Comparison of ENCODE assay signal across 16 cellular contexts in the genomic region with DNA sequence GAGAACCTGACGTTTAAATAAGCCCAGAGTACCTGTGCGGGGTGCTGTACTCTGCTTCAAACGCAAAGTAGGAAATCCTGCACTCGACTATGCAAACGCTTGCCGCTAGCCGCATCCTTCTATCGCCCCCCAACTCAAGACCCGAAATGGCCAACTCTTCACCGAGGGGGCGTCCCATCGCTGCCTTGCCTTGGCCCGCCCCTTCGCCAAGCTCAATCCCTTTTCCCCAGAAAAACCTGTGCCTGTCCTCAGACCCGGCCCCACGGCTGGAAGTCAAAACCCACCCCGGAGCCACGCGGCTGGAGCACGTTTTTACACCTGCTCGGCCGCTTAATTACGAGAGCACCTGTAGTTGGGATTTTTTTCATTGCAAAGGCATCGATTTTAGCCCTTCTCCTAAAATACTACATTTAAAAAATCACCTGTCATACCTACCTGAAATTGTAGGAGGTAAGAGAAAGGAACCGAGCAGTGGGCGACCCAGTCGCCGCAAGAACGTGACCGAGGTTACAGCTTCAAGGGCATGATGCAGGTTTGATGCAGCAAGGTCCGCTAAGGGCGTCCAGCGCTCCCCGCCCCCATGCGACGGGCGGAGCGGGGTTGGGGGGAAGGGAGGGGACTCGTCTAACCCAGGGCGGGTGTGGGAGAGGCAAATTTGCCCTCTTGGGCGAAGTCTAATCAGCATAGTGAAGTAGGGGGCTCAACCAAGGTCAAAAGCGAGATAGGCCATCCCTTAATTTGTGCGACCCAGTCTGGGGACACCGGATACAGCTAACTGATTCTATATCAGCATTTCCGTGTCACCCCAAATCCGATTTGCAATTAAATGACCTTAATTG. TPM values are rescaled to one million over a fixed set of nuclear protein-coding genes. Genes with fewer than 3 reads are reported as not detected.
DNase-seq lines count a peak whose midpoint lies in the region; ATAC-seq, FAIRE-seq and TF ChIP-seq lines count a peak whose summit lies in the region.
"Had no signal": no experiment of that assay in that cellular context is flagged by ENCODE, and none has a peak within 500 bp of the region (broad histone marks: within the 10 kb centered on the region; RNA-seq: fewer than 3 reads in every experiment).

No MANE protein-coding gene starts in this region.

- H3K27me3 ChIP-seq in keratinocyte (ENCODE audit: control insufficient read depth, extremely low read depth, insufficient read depth, low read length) (peaks cover 19% of the 10 kb centered on the region), suprapubic skin (peaks cover 65% of the 10 kb centered on the region)
- H3K27me3 ChIP-seq: BLaER1 treated with 17β-estradiol and CSF1 and Interleukin-3, amounts not matched to agents 10 nM and 100 nM had no signal

- TF ChIP-seq EP300 in suprapubic skin (IDR thresholded peaks at IDR 0.05): no peak

- no peaks in the 10 kb centered on the region for H3K4me1 Mint-ChIP-seq in activated naive CD4-positive, alpha-beta T cell treated with anti-CD3 and anti-CD28 coated beads, Interleukin-2, amount 10 ng/mL, durations not matched to agents 7 days and 5 days
- H3K4me1 Mint-ChIP-seq in activated T-helper 1 cell treated with anti-CD3 and anti-CD28 coated beads, Interleukin-12 subunit alpha, Interleukin-12 subunit beta, Interleukin-2, Interleukin-4 antibody, amounts not matched to agents 30 ng/mL and 10 ng/mL and 1 ng/mL, durations not matched to agents 14 hours and 24 hours and 36 hours (ENCODE audit: low read depth): no peaks in the 10 kb centered on the region
- H3K4me1 Mint-ChIP-seq: IgD-negative memory B cell had no signal

- H3K4me1 ChIP-seq in keratinocyte (ENCODE audit: control insufficient read depth, extremely low read depth, insufficient read depth, low read length) (peaks cover 19% of the 10 kb centered on the region), suprapubic skin (peaks cover 54% of the 10 kb centered on the region)
- H3K4me1 ChIP-seq: BLaER1 treated with 17β-estradiol and CSF1 and Interleukin-3, amounts not matched to agents 10 nM and 100 nM had no signal

- TF ChIP-seq POLR2A in suprapubic skin (IDR thresholded peaks at IDR 0.05): no peak

- peak overlapping the region; percentile 74 for H3K27ac Mint-ChIP-seq in activated naive CD4-positive, alpha-beta T cell treated with anti-CD3 and anti-CD28 coated beads, Interleukin-2, amount 10 ng/mL, durations not matched to agents 7 days and 5 days
- peak overlapping the region; percentile 71 for H3K27ac Mint-ChIP-seq in activated T-helper 1 cell treated with anti-CD3 and anti-CD28 coated beads, Interleukin-12 subunit alpha, Interleukin-12 subunit beta, Interleukin-2, Interleukin-4 antibody, amounts not matched to agents 30 ng/mL and 10 ng/mL and 1 ng/mL, durations not matched to agents 14 hours and 24 hours and 36 hours
- H3K27ac Mint-ChIP-seq: IgD-negative memory B cell; stimulated activated naive CD8-positive, alpha-beta T cell treated with anti-CD3 and anti-CD28 coated beads, Interleukin-15, Interleukin-2, amounts not matched to agents 100 ng/mL and 50 ng/mL, for 24 hours had no signal

- TF ChIP-seq CTCF in keratinocyte (optimal IDR thresholded peaks at IDR 0.05 in 1 of 3, IDR thresholded peaks at IDR 0.05 in 1 of 3, conservative IDR thresholded peaks at IDR 0.05 in 1 of 3; ENCODE audit: extremely low read depth in 1 of 3, insufficient read depth in 2 of 3, low read length in 3 of 3) (no peak), suprapubic skin (IDR thresholded peaks at IDR 0.05) (no peak)

- intact Hi-C loops in activated T-helper 1 cell treated with anti-CD3 and anti-CD28 coated beads, Interleukin-12 subunit alpha, Interleukin-12 subunit beta, Interleukin-2, Interleukin-4 antibody, amounts not matched to agents 30 ng/mL and 10 ng/mL and 1 ng/mL, durations not matched to agents 14 hours and 24 hours and 36 hours (cut with micrococcal nuclease): loop anchor here (5.0 kb wide), 1 partner anchor 1855 kb away; no protein-coding TSS in a partner anchor

- H3K4me3 Mint-ChIP-seq in activated naive CD4-positive, alpha-beta T cell treated with anti-CD3 and anti-CD28 coated beads, Interleukin-2, amount 10 ng/mL, durations not matched to agents 7 days and 5 days: no peak overlapping the region
- H3K4me3 Mint-ChIP-seq in activated T-helper 1 cell treated with anti-CD3 and anti-CD28 coated beads, Interleukin-12 subunit alpha, Interleukin-12 subunit beta, Interleukin-2, Interleukin-4 antibody, amounts not matched to agents 30 ng/mL and 10 ng/mL and 1 ng/mL, durations not matched to agents 14 hours and 24 hours and 36 hours: no peak overlapping the region
- H3K4me3 Mint-ChIP-seq: IgD-negative memory B cell; stimulated activated naive CD8-positive, alpha-beta T cell treated with anti-CD3 and anti-CD28 coated beads, Interleukin-15, Interleukin-2, amounts not matched to agents 100 ng/mL and 50 ng/mL, for 24 hours had no signal

- H3K27ac ChIP-seq in keratinocyte (ENCODE audit: control insufficient read depth, insufficient read depth, low read length) (no peak overlapping the region), suprapubic skin (no peak overlapping the region)
- H3K27ac ChIP-seq: BLaER1 treated with 17β-estradiol and CSF1 and Interleukin-3, amounts not matched to agents 10 nM and 100 nM had no signal

- dilution Hi-C loops in keratinocyte (cut with MboI; ENCODE audit: extremely low pct_ligation_motif_present, low sequenced_read_pairs): no loop called here

- H3K9ac ChIP-seq in keratinocyte (ENCODE audit: control insufficient read depth, extremely low read depth, insufficient read depth, low read length): no peak overlapping the region
- H3K9ac ChIP-seq: BLaER1 treated with 17β-estradiol and CSF1 and Interleukin-3, amounts not matched to agents 10 nM and 100 nM had no signal

- CTCF ChIA-PET in activated naive CD4-positive, alpha-beta T cell treated with anti-CD3 and anti-CD28 coated beads, Interleukin-2, amount 10 ng/mL, durations not matched to agents 7 days and 5 days (lab: Charles Lee): no interaction called here

- FAIRE-seq in keratinocyte (lab: Jason Lieb, UNC): no peak

- peak overlapping the region; percentile 75 for H3K4me2 ChIP-seq in keratinocyte (ENCODE audit: control insufficient read depth, extremely low read depth, insufficient read depth, low read depth, low read length)
- H3K4me2 ChIP-seq: BLaER1 treated with 17β-estradiol and CSF1 and Interleukin-3, amounts not matched to agents 10 nM and 100 nM had no signal

- 15% methylated on average over 43 of the region's 46 CpGs for WGBS in suprapubic skin

- no peaks in the 10 kb centered on the region for H3K36me3 Mint-ChIP-seq in activated naive CD4-positive, alpha-beta T cell treated with anti-CD3 and anti-CD28 coated beads, Interleukin-2, amount 10 ng/mL, durations not matched to agents 7 days and 5 days
- no peaks in the 10 kb centered on the region for H3K36me3 Mint-ChIP-seq in activated T-helper 1 cell treated with anti-CD3 and anti-CD28 coated beads, Interleukin-12 subunit alpha, Interleukin-12 subunit beta, Interleukin-2, Interleukin-4 antibody, amounts not matched to agents 30 ng/mL and 10 ng/mL and 1 ng/mL, durations not matched to agents 14 hours and 24 hours and 36 hours (ENCODE audit: low read depth)
- H3K36me3 Mint-ChIP-seq: IgD-negative memory B cell had no signal

- H3K79me2 ChIP-seq in keratinocyte (ENCODE audit: control insufficient read depth, insufficient read depth, low read length): no peaks in the 10 kb centered on the region

- no peak for ATAC-seq in GM21528 (IDR thresholded peaks at IDR 0.05; ENCODE audit: low FRiP score, unreplicated experiment)
- no peak for ATAC-seq in HG02759 (IDR thresholded peaks at IDR 0.05; ENCODE audit: unreplicated experiment)

- H3K9me3 Mint-ChIP-seq in activated naive CD4-positive, alpha-beta T cell treated with anti-CD3 and anti-CD28 coated beads, Interleukin-2, amount 10 ng/mL, durations not matched to agents 7 days and 5 days: peaks cover 3% of the 10 kb centered on the region
- no peaks in the 10 kb centered on the region for H3K9me3 Mint-ChIP-seq in activated T-helper 1 cell treated with anti-CD3 and anti-CD28 coated beads, Interleukin-12 subunit alpha, Interleukin-12 subunit beta, Interleukin-2, Interleukin-4 antibody, amounts not matched to agents 30 ng/mL and 10 ng/mL and 1 ng/mL, durations not matched to agents 14 hours and 24 hours and 36 hours

- peak overlapping the region in 2 of 3 experiments; percentile 43 to 76 for H3K4me3 ChIP-seq in keratinocyte (ENCODE audit: control insufficient read depth in 2 of 3, extremely low read depth in 1 of 3, insufficient read depth in 2 of 3, low read depth in 1 of 3, low read length in 3 of 3)
- H3K4me3 ChIP-seq in suprapubic skin: peak overlapping the region; percentile 67
- H3K4me3 ChIP-seq: BLaER1 treated with 17β-estradiol and CSF1 and Interleukin-3, amounts not matched to agents 10 nM and 100 nM had no signal

- no peaks in the 10 kb centered on the region for H3K9me3 ChIP-seq in keratinocyte (ENCODE audit: control insufficient read depth, low read depth, low read length)
- H3K9me3 ChIP-seq in suprapubic skin: no peaks in the 10 kb centered on the region

- H3K9me1 ChIP-seq in keratinocyte (ENCODE audit: control insufficient read depth, extremely low read depth, insufficient read depth, low read length): peaks cover 4% of the 10 kb centered on the region

- H4K20me1 ChIP-seq in keratinocyte (ENCODE audit: control insufficient read depth, extremely low read depth, insufficient read depth, low read length): no peaks in the 10 kb centered on the region
- H4K20me1 ChIP-seq: BLaER1 treated with 17β-estradiol and CSF1 and Interleukin-3, amounts not matched to agents 10 nM and 100 nM had no signal

- no peak for DNase-seq in activated naive CD4-positive, alpha-beta T cell treated with anti-CD3 and anti-CD28 coated beads, Interleukin-2, amount 10 ng/mL, durations not matched to agents 7 days and 5 days
- no peak for DNase-seq in activated naive CD4-positive, alpha-beta T cell treated with anti-CD3 and anti-CD28 coated beads, Interleukin-2, amount 50 U/mL, for 16 hours
- no peak for DNase-seq in activated T-helper 1 cell treated with anti-CD3 and anti-CD28 coated beads, Interleukin-12 subunit alpha, Interleukin-12 subunit beta, Interleukin-2, Interleukin-4 antibody, amounts not matched to agents 30 ng/mL and 10 ng/mL and 1 ng/mL, durations not matched to agents 14 hours and 24 hours and 36 hours (ENCODE audit: low spot score)
- DNase-seq in keratinocyte (ENCODE audit: low read depth, low spot score) (no peak), suprapubic skin (ENCODE audit: low spot score in 2 of 2) (no peak), NCI-H187 (lab: John Stamatoyannopoulos, UW) (no peak)
- DNase-seq: amniotic stem cell; effector CD4-positive, alpha-beta T cell; GDM1; NCI-H1694 treated with DMSO at 0.1 percent for 48 hours; T-helper 9 cell had no signal

- H3K36me3 ChIP-seq in keratinocyte (ENCODE audit: control insufficient read depth in 2 of 2, extremely low read depth in 1 of 2, insufficient read depth in 2 of 2, low read length in 2 of 2) (no peaks in the 10 kb centered on the region), suprapubic skin (no peaks in the 10 kb centered on the region)
- H3K36me3 ChIP-seq: BLaER1 treated with 17β-estradiol and CSF1 and Interleukin-3, amounts not matched to agents 10 nM and 100 nM had no signal

- H2AFZ ChIP-seq in keratinocyte (ENCODE audit: control insufficient read depth, low read length): no peak overlapping the region

- H3K27me3 Mint-ChIP-seq in activated naive CD4-positive, alpha-beta T cell treated with anti-CD3 and anti-CD28 coated beads, Interleukin-2, amount 10 ng/mL, durations not matched to agents 7 days and 5 days: peaks cover 33% of the 10 kb centered on the region
- H3K27me3 Mint-ChIP-seq in activated T-helper 1 cell treated with anti-CD3 and anti-CD28 coated beads, Interleukin-12 subunit alpha, Interleukin-12 subunit beta, Interleukin-2, Interleukin-4 antibody, amounts not matched to agents 30 ng/mL and 10 ng/mL and 1 ng/mL, durations not matched to agents 14 hours and 24 hours and 36 hours (ENCODE audit: insufficient read depth): peaks cover 22% of the 10 kb centered on the region

RNA-seq across cellular contexts. Expression of a gene that starts 3.5 kb away (rescaled TPM):
- not detected in 2 replicates for total RNA-seq in activated T-helper 1 cell treated with anti-CD3 and anti-CD28 coated beads, Interleukin-12 subunit alpha, Interleukin-12 subunit beta, Interleukin-2, Interleukin-4 antibody, amounts not matched to agents 30 ng/mL and 10 ng/mL and 1 ng/mL, durations not matched to agents 14 hours and 24 hours and 36 hours
- polyA plus RNA-seq in keratinocyte: 1.5 to 4.3 TPM (median 2.9 TPM) in 3 replicates
- 1.0 TPM for polyA plus RNA-seq in keratinocyte (2011; ENCODE audit: low read depth)
- 1.6 and 3.1 TPM in 2 replicates for polyA plus RNA-seq in keratinocyte (2011; cell fraction: cytosol; rRNA removed)
- 1.4 and 2.6 TPM in 2 replicates for polyA plus RNA-seq in keratinocyte (2011; cell fraction: nucleus; rRNA removed)
- 0.52 and 1.4 TPM in 2 replicates for polyA plus RNA-seq in keratinocyte (2012; ENCODE audit: low replicate concordance)
- polyA minus RNA-seq in keratinocyte: 0.62 to 5.2 TPM (median 1.8 TPM) in 3 replicates
- 1.2 TPM for polyA minus RNA-seq in keratinocyte (2011; cell fraction: cytosol; rRNA and poly(A)+ RNA removed)
- 1.9 and 4.0 TPM in 2 replicates for polyA minus RNA-seq in keratinocyte (2011; cell fraction: nucleus; rRNA and poly(A)+ RNA removed)
- total RNA-seq in suprapubic skin: under 1 TPM; 0.48 to 0.59 (median 0.55) TPM
- polyA plus RNA-seq: IgD-negative memory B cell had no signal
